In genomic region chr2:69159988-69160387, GRCh38 we compare ENCODE assay signal across 14 cellular contexts.
A peak's percentile ranks its signal among the peaks of the same experiment; 100 is the strongest.
DNase-seq lines count a peak whose midpoint lies in the region; ATAC-seq, FAIRE-seq and TF ChIP-seq lines count a peak whose summit lies in the region.
"Had no signal": no experiment of that assay in that cellular context is flagged by ENCODE, and none has a peak within 500 bp of the region (broad histone marks: within the 10 kb centered on the region; RNA-seq: fewer than 3 reads in every experiment).

No MANE protein-coding gene starts in this region.

- POLR2A ChIA-PET in A549 (lab: Yijun Ruan, JAX): interaction anchor here (0.6 kb wide), 1 partner anchor 15 kb away, joined by 4 read pairs; no protein-coding TSS in a partner anchor

- TF ChIP-seq CTCF in A549 (IDR thresholded peaks at IDR 0.05) (no peak), WERI-Rb-1 (IDR thresholded peaks at IDR 0.05; ENCODE audit: low read depth, low read length) (peak; percentile 81), lower lobe of right lung (IDR thresholded peaks at IDR 0.05) (no peak)

- WGBS in A549 (ENCODE audit: missing lambda C conversion rate): 90% methylated on average over 6 of the region's 6 CpGs

- TF ChIP-seq RAD21 in A549 (conservative IDR thresholded peaks at IDR 0.05 in 1 of 2, IDR thresholded peaks at IDR 0.05 in 1 of 2): 0 out of 5 replicates have a peak, but pooled peaks of 1 of the 2 experiments have one; percentile 19

- no peaks in the 10 kb centered on the region for H3K36me3 ChIP-seq in WERI-Rb-1
- no peaks in the 10 kb centered on the region for H3K36me3 ChIP-seq in lower lobe of right lung

- TF ChIP-seq POLR2A in A549 (IDR thresholded peaks at IDR 0.05; ENCODE audit: low read length) (no peak), GM12892 (IDR thresholded peaks at IDR 0.05; ENCODE audit: low read depth, low read length) (no peak)

- peaks cover 49% of the 10 kb centered on the region for H3K4me1 ChIP-seq in A549
- peaks cover 31% of the 10 kb centered on the region for H3K4me1 ChIP-seq in lower lobe of right lung

- no peaks in the 10 kb centered on the region for H3K9me3 ChIP-seq in A549
- H3K9me3 ChIP-seq in WERI-Rb-1 (ENCODE audit: severe bottlenecking): no peaks in the 10 kb centered on the region
- no peaks in the 10 kb centered on the region for H3K9me3 ChIP-seq in lower lobe of right lung
- H3K9me3 ChIP-seq: testis had no signal

- H3K4me3 ChIP-seq in A549: no peak overlapping the region
- H3K4me3 ChIP-seq in WERI-Rb-1 (ENCODE audit: low read depth, low read length): no peak overlapping the region
- H3K4me3 ChIP-seq in lower lobe of right lung: no peak overlapping the region
- H3K4me3 ChIP-seq: testis had no signal

- intact Hi-C loops in lower lobe of right lung (cut with DNase I): no loop called here

- CTCF ChIA-PET in A549 (lab: Yijun Ruan, JAX): interaction anchor here (0.8 kb wide), 1 partner anchor 9 kb away, joined by 3 read pairs; no protein-coding TSS in a partner anchor

- DNase-seq in A549 (ENCODE audit: low read depth in 1 of 2, low spot score in 1 of 2) (peak in 1 of 2 experiments; percentile 44), HTR-8/SVneo (ENCODE audit: insufficient read length, low spot score) (no peak), WERI-Rb-1 (peak; percentile 85), iPS-NIHi11 (ENCODE audit: low spot score) (peak; percentile 59), GM12892 (ENCODE audit: insufficient read length) (no peak), MV-4-11 (lab: John Stamatoyannopoulos, UW) (no peak), lower lobe of right lung (no peak)
- DNase-seq: activated CD8-positive, alpha-beta T cell treated with anti-CD3 and anti-CD28 coated beads for 36 hours; activated naive CD4-positive, alpha-beta T cell treated with anti-CD3 and anti-CD28 coated beads for 36 hours; GF-D8; NCI-H774; testis had no signal

- FAIRE-seq in A549 (lab: Jason Lieb, UNC): no peak
- FAIRE-seq in HTR-8/SVneo (lab: Jason Lieb, UNC): peak; percentile 65
- FAIRE-seq in GM12892 (lab: Jason Lieb, UNC): no peak

- no peak for TF ChIP-seq EP300 in A549 (IDR thresholded peaks at IDR 0.05)

- peak; percentile 37 to 44; a peak in 3 of 6 replicates for ATAC-seq in A549
- no peak for ATAC-seq in lower lobe of right lung
- no peak for ATAC-seq in GM19328 (IDR thresholded peaks at IDR 0.05; ENCODE audit: unreplicated experiment)
- ATAC-seq: activated CD8-positive, alpha-beta T cell treated with anti-CD3 and anti-CD28 coated beads for 36 hours; sciatic nerve had no signal

- H3K4me2 ChIP-seq in A549: no peak overlapping the region

- H3K27me3 ChIP-seq in WERI-Rb-1 (ENCODE audit: insufficient read depth, low read depth, severe bottlenecking) (no peaks in the 10 kb centered on the region), lower lobe of right lung (ENCODE audit: low read depth) (no peaks in the 10 kb centered on the region)
- H3K27me3 ChIP-seq: testis had no signal

- H3K27ac ChIP-seq in A549: peak overlapping the region in 1 of 2 experiments; percentile 84; a peak in 2 of 6 replicates
- no peak overlapping the region for H3K27ac ChIP-seq in WERI-Rb-1
- no peak overlapping the region for H3K27ac ChIP-seq in lower lobe of right lung
- H3K27ac ChIP-seq: testis had no signal

TF ChIP-seq in A549, 52 proteins besides CTCF, POLR2A, EP300 and RAD21:
- no peak for TF ChIP-seq HDAC2 (IDR thresholded peaks at IDR 0.05)
- TF ChIP-seq EHF (CRISPR knock-in tag; IDR thresholded peaks at IDR 0.05): no peak
- no peak for TF ChIP-seq CEBPB (IDR thresholded peaks at IDR 0.05)
- TF ChIP-seq CHD2 (IDR thresholded peaks at IDR 0.05; ENCODE audit: low read length, partially characterized antibody): no peak

Comparison
In these comparisons a context has a peak if more than half of its experiments do, and no peak if none do; other contexts are left out.
1. ATAC-seq: peak in A549 (2 of 2); none in lower lobe of right lung (0 of 2) and GM19328 (single experiment).
2. DNase-seq: peak in WERI-Rb-1 (single experiment) and iPS-NIHi11 (single experiment); none in HTR-8/SVneo (single experiment), GM12892 (single experiment), MV-4-11 (single experiment) and lower lobe of right lung (single experiment).